Comparison of ENCODE assay signal across 8 cellular contexts in genomic region chr3:141487419-141488345, GRCh38. TPM values are rescaled to one million over a fixed set of nuclear protein-coding genes. Genes with fewer than 3 reads are reported as not detected.
A peak's percentile ranks its signal among the peaks of the same experiment; 100 is the strongest.
DNase-seq lines count a peak whose midpoint lies in the region; ATAC-seq and TF ChIP-seq lines count a peak whose summit lies in the region.

No MANE protein-coding gene starts in this region.

- H3K27ac Mint-ChIP-seq in activated T-cell treated with anti-CD3 and anti-CD28 coated beads, Interleukin-2, amount 50 U/mL, for 72 hours: peak overlapping the region; percentile 99
- H3K27ac Mint-ChIP-seq in natural killer cell: peak overlapping the region in 1 of 2 donors; percentile 92

- H3K36me3 Mint-ChIP-seq in activated T-cell treated with anti-CD3 and anti-CD28 coated beads, Interleukin-2, amount 50 U/mL, for 72 hours (ENCODE audit: insufficient read depth in 2 of 2): peaks cover 4 to 8% of the 10 kb centered on the region in 2 donors
- H3K36me3 Mint-ChIP-seq in natural killer cell: no peaks in the 10 kb centered on the region

- peak overlapping the region; percentile 92 for H3K9ac ChIP-seq in fibroblast of lung (ENCODE audit: insufficient read depth, low read length)

- H3K4me3 Mint-ChIP-seq in activated T-cell treated with anti-CD3 and anti-CD28 coated beads, Interleukin-2, amount 50 U/mL, for 72 hours: peak overlapping the region; percentile 92 to 100
- H3K4me3 Mint-ChIP-seq in natural killer cell: peak overlapping the region; percentile 94

- no peaks in the 10 kb centered on the region for H3K9me3 Mint-ChIP-seq in activated T-cell treated with anti-CD3 and anti-CD28 coated beads, Interleukin-2, amount 50 U/mL, for 72 hours
- H3K9me3 Mint-ChIP-seq in natural killer cell: no peaks in the 10 kb centered on the region

- H4K20me1 ChIP-seq in fibroblast of lung (ENCODE audit: control insufficient read depth, extremely low read depth, insufficient read depth, low read length): no peaks in the 10 kb centered on the region

- DNase-seq in DMS79 (lab: John Stamatoyannopoulos, UW) (peak; percentile 66), KBM-7 (peak; percentile 84), fibroblast of lung (ENCODE audit: low read depth in 2 of 2) (peak; percentile 41 to 62), natural killer cell (peak; percentile 81)
- DNase-seq in activated T-cell treated with anti-CD3 and anti-CD28 coated beads, Interleukin-2, amount 50 U/mL, for 72 hours: peak; percentile 90 to 93
- peak; percentile 87 for DNase-seq in stimulated activated naive CD8-positive, alpha-beta T cell treated with anti-CD3 and anti-CD28 coated beads, Interleukin-15, Interleukin-2, amounts not matched to agents 100 U/mL and 50 U/mL, for 24 hours

- H3K4me1 Mint-ChIP-seq in activated T-cell treated with anti-CD3 and anti-CD28 coated beads, Interleukin-2, amount 50 U/mL, for 72 hours (ENCODE audit: low read depth): peaks cover 66% of the 10 kb centered on the region
- H3K4me1 Mint-ChIP-seq in natural killer cell: peaks cover 71 to 73% of the 10 kb centered on the region in 2 donors

- H2AFZ ChIP-seq in fibroblast of lung (ENCODE audit: low read length): peak overlapping the region; percentile 9

- intact Hi-C loops in natural killer cell (cut with micrococcal nuclease): loop anchor here (2.0 to 5.0 kb wide), 2 partner anchors 65 to 960 kb away; partner anchors contain the start of gene XRN1

- H3K79me2 ChIP-seq in fibroblast of lung (ENCODE audit: control insufficient read depth, insufficient read depth, low read length): peaks cover 44% of the 10 kb centered on the region

- H3K4me1 ChIP-seq in fibroblast of lung (ENCODE audit: control insufficient read depth, extremely low read depth, insufficient read depth, low read length): peaks cover 5% of the 10 kb centered on the region

- H3K4me2 ChIP-seq in fibroblast of lung (ENCODE audit: extremely low read depth, insufficient read depth, low read length): peak overlapping the region; percentile 97

- H3K27me3 Mint-ChIP-seq in activated T-cell treated with anti-CD3 and anti-CD28 coated beads, Interleukin-2, amount 50 U/mL, for 72 hours (ENCODE audit: low read depth): no peaks in the 10 kb centered on the region
- no peaks in the 10 kb centered on the region for H3K27me3 Mint-ChIP-seq in natural killer cell (ENCODE audit: low read depth in 2 of 2)

- H3K27ac ChIP-seq in fibroblast of lung (ENCODE audit: insufficient read depth, low read length): peak overlapping the region; percentile 77

- ATAC-seq in GM21737 (IDR thresholded peaks at IDR 0.05; ENCODE audit: unreplicated experiment) (peak; percentile 83), natural killer cell (peak; percentile 62 to 78 (median 70))
- ATAC-seq in activated T-cell treated with anti-CD3 and anti-CD28 coated beads, Interleukin-2, amount 50 U/mL, for 72 hours (replicated peaks in 1 of 2): peak; percentile 73
- ATAC-seq in stimulated activated naive CD8-positive, alpha-beta T cell treated with anti-CD3 and anti-CD28 coated beads, Interleukin-15, Interleukin-2, amounts not matched to agents 100 U/mL and 50 U/mL, for 24 hours: peak; percentile 64

- no peak for TF ChIP-seq CTCF in fibroblast of lung (conservative IDR thresholded peaks at IDR 0.05 in 1 of 2, IDR thresholded peaks at IDR 0.05 in 1 of 2; ENCODE audit: low read depth in 1 of 2, low read length in 2 of 2)
- TF ChIP-seq CTCF in natural killer cell (IDR thresholded peaks at IDR 0.05): no peak

- no peaks in the 10 kb centered on the region for H3K27me3 ChIP-seq in fibroblast of lung (ENCODE audit: control insufficient read depth, insufficient read depth, low read length)

- no peaks in the 10 kb centered on the region for H3K36me3 ChIP-seq in fibroblast of lung (ENCODE audit: control insufficient read depth, insufficient read depth, low read length)

- H3K4me3 ChIP-seq in fibroblast of lung (replicated peaks in 1 of 4; ENCODE audit: control extremely low read depth in 1 of 4, insufficient read depth in 1 of 4, low read depth in 3 of 4, low read length in 4 of 4): peak overlapping the region; percentile 66 to 87 (median 70)

- no peaks in the 10 kb centered on the region for H3K9me3 ChIP-seq in fibroblast of lung (ENCODE audit: control insufficient read depth, insufficient read depth, low read depth, low read length)

- in situ Hi-C loops in KBM-7 (cut with MboI; ENCODE audit: low pct_unique_long_range_greater_than_20kb, low sequenced_read_pairs): no loop called here

TF ChIP-seq in PFSK-1, 5 proteins besides CTCF, POLR2A, EP300 and RAD21:
- TF ChIP-seq FOXP2 (optimal IDR thresholded peaks at IDR 0.05; ENCODE audit: borderline replicate concordance, extremely low read depth, extremely low read length, insufficient read depth): peak; percentile 19
- TF ChIP-seq TAF1 (IDR thresholded peaks at IDR 0.05; ENCODE audit: borderline replicate concordance, insufficient read depth, low read length): 0 out of 2 replicates have a peak, but pooled peaks have one; percentile 41
- TF ChIP-seq POLR2AphosphoS5 (IDR thresholded peaks at IDR 0.05; ENCODE audit: low read depth, low read length): no peak
- TF ChIP-seq, protein P1, sequence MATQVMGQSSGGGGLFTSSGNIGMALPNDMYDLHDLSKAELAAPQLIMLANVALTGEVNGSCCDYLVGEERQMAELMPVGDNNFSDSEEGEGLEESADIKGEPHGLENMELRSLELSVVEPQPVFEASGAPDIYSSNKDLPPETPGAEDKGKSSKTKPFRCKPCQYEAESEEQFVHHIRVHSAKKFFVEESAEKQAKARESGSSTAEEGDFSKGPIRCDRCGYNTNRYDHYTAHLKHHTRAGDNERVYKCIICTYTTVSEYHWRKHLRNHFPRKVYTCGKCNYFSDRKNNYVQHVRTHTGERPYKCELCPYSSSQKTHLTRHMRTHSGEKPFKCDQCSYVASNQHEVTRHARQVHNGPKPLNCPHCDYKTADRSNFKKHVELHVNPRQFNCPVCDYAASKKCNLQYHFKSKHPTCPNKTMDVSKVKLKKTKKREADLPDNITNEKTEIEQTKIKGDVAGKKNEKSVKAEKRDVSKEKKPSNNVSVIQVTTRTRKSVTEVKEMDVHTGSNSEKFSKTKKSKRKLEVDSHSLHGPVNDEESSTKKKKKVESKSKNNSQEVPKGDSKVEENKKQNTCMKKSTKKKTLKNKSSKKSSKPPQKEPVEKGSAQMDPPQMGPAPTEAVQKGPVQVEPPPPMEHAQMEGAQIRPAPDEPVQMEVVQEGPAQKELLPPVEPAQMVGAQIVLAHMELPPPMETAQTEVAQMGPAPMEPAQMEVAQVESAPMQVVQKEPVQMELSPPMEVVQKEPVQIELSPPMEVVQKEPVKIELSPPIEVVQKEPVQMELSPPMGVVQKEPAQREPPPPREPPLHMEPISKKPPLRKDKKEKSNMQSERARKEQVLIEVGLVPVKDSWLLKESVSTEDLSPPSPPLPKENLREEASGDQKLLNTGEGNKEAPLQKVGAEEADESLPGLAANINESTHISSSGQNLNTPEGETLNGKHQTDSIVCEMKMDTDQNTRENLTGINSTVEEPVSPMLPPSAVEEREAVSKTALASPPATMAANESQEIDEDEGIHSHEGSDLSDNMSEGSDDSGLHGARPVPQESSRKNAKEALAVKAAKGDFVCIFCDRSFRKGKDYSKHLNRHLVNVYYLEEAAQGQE (IDR thresholded peaks at IDR 0.05; ENCODE audit: insufficient read depth in 1 of 2, low read depth in 2 of 2, low read length in 2 of 2): no peak

RNA-seq across cellular contexts. Expression of gene RASA2, which starts 0.9 kb away (rescaled TPM):
- polyA plus RNA-seq in PFSK-1 (2012; ENCODE audit: insufficient read length, low read depth): 3.7 TPM
- 10 to 100 TPM; 34.4 to 37.3 TPM for total RNA-seq in activated T-cell treated with anti-CD3 and anti-CD28 coated beads, Interleukin-2, amount 50 U/mL, for 72 hours
- total RNA-seq in fibroblast of lung (10.0 and 11.4 TPM in 2 replicates), natural killer cell (10 to 100 TPM; 93.9 to 99.4 (median 97.0) TPM)
- polyA plus RNA-seq in fibroblast of lung: 8.4 and 10.0 TPM in 2 replicates
- polyA plus RNA-seq in fibroblast of lung (2012): 3.9 and 4.7 TPM in 2 replicates
- 0.51 and 1.2 TPM in 2 replicates for polyA minus RNA-seq in fibroblast of lung (ENCODE audit: low replicate concordance)

Comparison
In these comparisons a context has a peak if more than half of its experiments do, and no peak if none do; other contexts are left out.
1. Peak in every context shown above with its lines: DNase-seq, ATAC-seq, H3K4me3 ChIP-seq and H3K27ac ChIP-seq.